Comparison of ENCODE assay signal across 8 cellular contexts in the genomic region with DNA sequence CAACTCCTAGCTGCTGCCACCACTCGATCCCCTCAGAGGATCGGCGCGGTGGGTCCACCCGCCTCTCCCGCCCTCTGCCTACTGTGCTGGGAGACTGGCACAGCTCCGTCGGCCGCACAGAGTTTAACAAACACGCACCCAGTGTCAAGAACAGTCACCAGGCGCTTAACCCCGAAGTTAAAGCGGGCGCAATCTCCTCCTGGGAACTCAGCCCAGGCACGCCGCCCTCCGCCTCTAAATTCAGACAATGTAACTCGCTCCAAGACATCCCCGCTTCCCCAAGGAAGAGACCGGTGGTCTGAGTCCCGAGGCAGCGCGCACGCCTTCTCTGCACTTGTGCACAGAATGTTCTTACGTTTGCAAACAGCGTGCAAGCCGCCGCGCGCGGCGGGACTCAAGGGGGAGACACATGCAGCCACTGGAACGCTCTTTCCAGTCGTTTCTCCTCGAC. TPM values are rescaled to one million over a fixed set of nuclear protein-coding genes. Genes with fewer than 3 reads are reported as not detected.
DNase-seq lines count a peak whose midpoint lies in the region; ATAC-seq and FAIRE-seq lines count a peak whose summit lies in the region.

No MANE protein-coding gene starts in this region.

- H4K8ac ChIP-seq in mesenchymal stem cell (ENCODE audit: low read length), result no peak overlapping the region

- no peak overlapping the region for H3K18ac ChIP-seq in mesenchymal stem cell (ENCODE audit: low read depth in 1 of 2, low read length in 2 of 2)

- H3K9ac ChIP-seq in duodenal mucosa (ENCODE audit: low read depth in 1 of 2, low read length in 2 of 2) (peak overlapping the region; percentile 49 to 55), mesenchymal stem cell (ENCODE audit: low read length) (no peak overlapping the region)

- peak; percentile 19 for ATAC-seq in GM21619 (IDR thresholded peaks at IDR 0.05; ENCODE audit: unreplicated experiment)
- peak; percentile 37 for ATAC-seq in stimulated activated naive CD8-positive, alpha-beta T cell treated with anti-CD3 and anti-CD28 coated beads, Interleukin-15, Interleukin-2, amounts not matched to agents 100 U/mL and 50 U/mL, for 24 hours

- no peak overlapping the region for H2BK120ac ChIP-seq in mesenchymal stem cell (ENCODE audit: low read depth, low read length)

- FAIRE-seq in RCC 7860 (lab: Jason Lieb, UNC), result no peak

- H3K27ac ChIP-seq in duodenal mucosa (ENCODE audit: low read depth, low read length) (peak overlapping the region; percentile 61), mesenchymal stem cell (ENCODE audit: low read length, poor library complexity, severe bottlenecking) (no peak overlapping the region)

- H3K9me3 ChIP-seq in duodenal mucosa (ENCODE audit: control insufficient read depth in 1 of 2, low read length in 2 of 2) (no peaks in the 10 kb centered on the region), mesenchymal stem cell (ENCODE audit: control insufficient read depth, low read length) (no peaks in the 10 kb centered on the region)

- H3K4me1 ChIP-seq in duodenal mucosa (ENCODE audit: control insufficient read depth in 1 of 2, insufficient read depth in 2 of 2, low read length in 2 of 2) (peaks cover 13 to 18% of the 10 kb centered on the region in 2 donors), mesenchymal stem cell (ENCODE audit: control insufficient read depth, insufficient read depth, low read depth, low read length) (peaks cover 26% of the 10 kb centered on the region)

- H3K79me1 ChIP-seq in mesenchymal stem cell (replicated peaks; ENCODE audit: low read length, poor library complexity, severe bottlenecking), result no peaks in the 10 kb centered on the region

- H3K4ac ChIP-seq in mesenchymal stem cell (ENCODE audit: low read depth in 1 of 2, low read length in 2 of 2), result no peak overlapping the region

- H3K27me3 ChIP-seq in duodenal mucosa (ENCODE audit: control insufficient read depth in 1 of 2, insufficient read depth in 2 of 2, low read length in 2 of 2), result peaks cover 29 to 57% of the 10 kb centered on the region in 2 donors
- peaks cover 84 to 94% of the 10 kb centered on the region in 2 experiments for H3K27me3 ChIP-seq in mesenchymal stem cell (ENCODE audit: control insufficient read depth in 1 of 2, insufficient read depth in 1 of 2, low read length in 2 of 2)

- H2AFZ ChIP-seq in mesenchymal stem cell (ENCODE audit: low read depth, low read length), result no peak overlapping the region

- H3K14ac ChIP-seq in mesenchymal stem cell (ENCODE audit: low read length in 2 of 2), result no peak overlapping the region

- peak overlapping the region; percentile 85 for H3K4me2 ChIP-seq in mesenchymal stem cell (ENCODE audit: low read length, poor library complexity, severe bottlenecking)

- H3K36me3 ChIP-seq in duodenal mucosa (ENCODE audit: control insufficient read depth in 1 of 2, insufficient read depth in 2 of 2, low read length in 2 of 2), result peaks cover 0 to 8% of the 10 kb centered on the region in 2 donors
- no peaks in the 10 kb centered on the region for H3K36me3 ChIP-seq in mesenchymal stem cell (ENCODE audit: control insufficient read depth in 1 of 2, insufficient read depth in 2 of 2, low read depth in 1 of 2, low read length in 2 of 2)

- H3K23ac ChIP-seq in mesenchymal stem cell (ENCODE audit: low read length in 2 of 2), result no peak overlapping the region

- H2BK12ac ChIP-seq in mesenchymal stem cell (ENCODE audit: low read length in 2 of 2), result no peak overlapping the region

- DNase-seq in Daoy (ENCODE audit: low read depth) (peak; percentile 55), Kasumi-1 (lab: John Stamatoyannopoulos, UW) (peak; percentile 74 to 81), mesenchymal stem cell (peak; percentile 34), RCC 7860 (ENCODE audit: low spot score) (no peak)
- peak; percentile 39 for DNase-seq in activated CD4-positive, alpha-beta T cell treated with anti-CD3 and anti-CD28 coated beads for 1 hour
- DNase-seq in stimulated activated naive CD8-positive, alpha-beta T cell treated with anti-CD3 and anti-CD28 coated beads, Interleukin-15, Interleukin-2, amounts not matched to agents 100 U/mL and 50 U/mL, for 24 hours, result peak; percentile 65

- WGBS in mesenchymal stem cell, result 2% methylated on average over 35 of the region's 35 CpGs

- no peak overlapping the region for H4K91ac ChIP-seq in mesenchymal stem cell (ENCODE audit: low read length)

- H2BK5ac ChIP-seq in mesenchymal stem cell (ENCODE audit: low read depth, low read length, poor library complexity, severe bottlenecking), result no peak overlapping the region

- H3K4me3 ChIP-seq in duodenal mucosa (ENCODE audit: low read depth in 1 of 2, low read length in 2 of 2) (peak overlapping the region; percentile 71 to 73), mesenchymal stem cell (ENCODE audit: insufficient read depth in 1 of 2, low read depth in 1 of 2, low read length in 2 of 2) (peak overlapping the region; percentile 14 to 59)

- H2AK5ac ChIP-seq in mesenchymal stem cell (ENCODE audit: low read length, severe bottlenecking), result no peak overlapping the region

- no peak overlapping the region for H2BK15ac ChIP-seq in mesenchymal stem cell (ENCODE audit: low read depth, poor library complexity, severe bottlenecking)

RNA-seq across cellular contexts. Expression of gene CXCR4, which starts 0.5 kb away (rescaled TPM):
- 3.8 and 6.5 TPM in 2 replicates for total RNA-seq in Daoy (2014; rRNA removed; shearing (Covaris generic))
- polyA plus RNA-seq in mesenchymal stem cell (2013, experiment 1 of 2), result not detected
- not detected for polyA plus RNA-seq in mesenchymal stem cell (2013, experiment 2 of 2)
